ENCODE assay signal across 8 cellular contexts in the genomic region with DNA sequence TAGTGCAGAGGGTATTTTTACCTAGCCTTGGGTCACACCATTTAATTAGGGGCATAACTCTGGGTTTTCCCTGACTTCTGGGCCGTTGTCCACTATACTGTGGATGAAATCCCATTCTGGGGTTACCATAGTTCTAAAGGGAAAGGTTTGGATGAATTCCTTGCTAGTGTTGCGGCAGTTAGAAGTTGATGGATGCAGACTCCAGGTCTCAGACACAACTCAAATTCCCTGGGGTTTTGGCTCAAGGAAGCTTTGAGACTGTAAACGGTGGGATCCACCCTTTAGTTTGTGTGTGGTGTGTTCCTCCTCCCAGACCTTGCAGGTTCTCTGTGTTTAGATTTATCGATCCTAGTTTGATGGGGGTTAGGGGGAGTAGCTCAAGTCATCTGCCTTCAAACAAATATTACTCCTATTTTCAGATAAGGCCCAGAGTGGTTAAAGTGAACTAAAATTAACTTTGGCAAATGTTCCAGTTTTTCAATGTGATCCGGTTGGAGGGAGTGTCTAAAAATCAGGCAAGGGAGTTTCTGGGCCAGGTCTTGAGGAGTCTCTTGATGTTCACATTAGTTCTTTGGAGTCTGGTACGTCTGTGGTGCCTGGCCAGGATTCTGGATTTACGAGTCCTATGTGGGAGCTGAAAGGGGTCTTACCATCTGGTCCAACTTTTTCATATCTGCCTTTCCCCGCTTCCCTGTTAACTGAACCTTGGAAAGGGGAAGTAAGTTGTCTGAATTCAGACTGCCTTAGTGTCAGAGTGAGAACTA. TPM values are rescaled to one million over a fixed set of nuclear protein-coding genes. Genes with fewer than 3 reads are reported as not detected.
DNase-seq lines count a peak whose midpoint lies in the region; ATAC-seq and TF ChIP-seq lines count a peak whose summit lies in the region.

No MANE protein-coding gene starts in this region.

- ATAC-seq in naive thymus-derived CD4-positive, alpha-beta T cell, result no peak
- ATAC-seq in HG02885 (IDR thresholded peaks at IDR 0.05; ENCODE audit: poor library complexity, unreplicated experiment) (no peak), GM19035 (IDR thresholded peaks at IDR 0.05; ENCODE audit: unreplicated experiment) (no peak)

- H3K4me1 Mint-ChIP-seq in naive thymus-derived CD4-positive, alpha-beta T cell, result peaks cover 62 to 85% (median 71%) of the 10 kb centered on the region in 7 donors

- peaks cover 25% of the 10 kb centered on the region for H3K4me1 ChIP-seq in colonic mucosa
- H3K4me1 ChIP-seq in naive thymus-derived CD4-positive, alpha-beta T cell (ENCODE audit: control insufficient read depth in 2 of 2, insufficient read depth in 2 of 2, low read length in 2 of 2), result peaks cover 54 to 61% of the 10 kb centered on the region in 2 donors

- H3K4me3 Mint-ChIP-seq in naive thymus-derived CD4-positive, alpha-beta T cell, result peak overlapping the region; percentile 87 to 99 (median 95)

- peak overlapping the region; percentile 89 to 94 for H3K9ac ChIP-seq in colonic mucosa (ENCODE audit: low read depth in 2 of 2, low read length in 2 of 2)

- CTCF ChIA-PET in naive thymus-derived CD4-positive, alpha-beta T cell (lab: Charles Lee), result interaction anchor here (0.6 kb wide), 1 partner anchor 909 kb away, joined by 4 read pairs; no protein-coding TSS in a partner anchor

- H3K36me3 Mint-ChIP-seq in naive thymus-derived CD4-positive, alpha-beta T cell, result peaks cover 0 to 17% (median under 1%) of the 10 kb centered on the region in 5 donors

- H3K4me3 ChIP-seq in colonic mucosa, result peak overlapping the region; percentile 87
- H3K4me3 ChIP-seq in naive thymus-derived CD4-positive, alpha-beta T cell (ENCODE audit: low read length), result peak overlapping the region; percentile 96

- intact Hi-C loops in colonic mucosa (cut with DNase I), result loop anchor here (10.0 kb wide), 1 partner anchor 70 kb away; no protein-coding TSS in a partner anchor
- intact Hi-C loops in naive thymus-derived CD4-positive, alpha-beta T cell (cut with micrococcal nuclease), result loop anchor here (2.0 to 10.0 kb wide), 3 partner anchors 14 to 1748 kb away; a partner anchor contains a TSS

- H3K27ac ChIP-seq in colonic mucosa, result peak overlapping the region; percentile 99
- H3K27ac ChIP-seq in naive thymus-derived CD4-positive, alpha-beta T cell (ENCODE audit: low read depth, low read length), result peak overlapping the region; percentile 97

- no peak for TF ChIP-seq CTCF in colonic mucosa (IDR thresholded peaks at IDR 0.05)

- POLR2A ChIA-PET in naive thymus-derived CD4-positive, alpha-beta T cell (lab: Charles Lee), result interaction anchor here (0.5 to 1.8 kb wide), 2 partner anchors 13 to 1283 kb away, joined by 3 to 8 read pairs; a partner anchor contains a TSS

- peaks cover 0 to 3% (median 0%) of the 10 kb centered on the region in 11 donors for H3K9me3 Mint-ChIP-seq in naive thymus-derived CD4-positive, alpha-beta T cell

- no peaks in the 10 kb centered on the region for H3K27me3 Mint-ChIP-seq in naive thymus-derived CD4-positive, alpha-beta T cell

- H3K36me3 ChIP-seq in colonic mucosa, result no peaks in the 10 kb centered on the region
- H3K36me3 ChIP-seq in naive thymus-derived CD4-positive, alpha-beta T cell (ENCODE audit: control insufficient read depth in 2 of 3, insufficient read depth in 3 of 3, low read length in 3 of 3), result peaks cover 0 to 9% (median 0%) of the 10 kb centered on the region in 3 experiments

- H3K27ac Mint-ChIP-seq in naive thymus-derived CD4-positive, alpha-beta T cell, result peak overlapping the region; percentile 69 to 97 (median 90)

- no peaks in the 10 kb centered on the region for H3K9me3 ChIP-seq in colonic mucosa
- H3K9me3 ChIP-seq in naive thymus-derived CD4-positive, alpha-beta T cell (ENCODE audit: control insufficient read depth in 2 of 3, low read length in 3 of 3), result no peaks in the 10 kb centered on the region

- DNase-seq in EL, result peak; percentile 15
- peak; percentile 6 for DNase-seq in NCI-H2171 (lab: John Stamatoyannopoulos, UW)
- DNase-seq in colonic mucosa, result peak; percentile 39
- no peak for DNase-seq in naive thymus-derived CD4-positive, alpha-beta T cell
- no peak for DNase-seq in globus pallidus (ENCODE audit: low spot score)
- DNase-seq in activated gamma-delta T cell (lab: John Stamatoyannopoulos, UW), result no peak

- H3K27me3 ChIP-seq in colonic mucosa, result no peaks in the 10 kb centered on the region
- H3K27me3 ChIP-seq in naive thymus-derived CD4-positive, alpha-beta T cell (ENCODE audit: control insufficient read depth in 2 of 2, insufficient read depth in 2 of 2, low read length in 2 of 2), result no peaks in the 10 kb centered on the region

RNA-seq across cellular contexts. Expression of a gene that starts 1.5 kb away (rescaled TPM):
- 100 to 1,000 TPM; 196 to 212 TPM for total RNA-seq in colonic mucosa
- total RNA-seq in naive thymus-derived CD4-positive, alpha-beta T cell, result 100 to 1,000 TPM in 4 of 5 experiments, 10 to 100 TPM in 1; 99.0 to 167 (median 111) TPM
- polyA plus RNA-seq in naive thymus-derived CD4-positive, alpha-beta T cell, result 100 to 1,000 TPM; 169 to 202 TPM

Comparison
In these comparisons a context has a peak if more than half of its experiments do, and no peak if none do; other contexts are left out.
1. DNase-seq: peak in EL (single experiment), NCI-H2171 (single experiment) and colonic mucosa (single experiment); none in naive thymus-derived CD4-positive, alpha-beta T cell (0 of 9), globus pallidus (single experiment) and activated gamma-delta T cell (single experiment).